ENCODE assay signal across 1 cellular context in genomic region chr19:39381910-39382611, GRCh38.
TF ChIP-seq lines count a peak whose summit lies in the region.

No MANE protein-coding gene starts in this region.

TF ChIP-seq in K562, 482 proteins besides CTCF, POLR2A, EP300 and RAD21 (continued from another document and continues in another):
- TF ChIP-seq ELK1 (CRISPR knock-in tag; IDR thresholded peaks at IDR 0.05): no peak
- peak in 1 of 2 experiments; percentile 84; a peak in 2 of 4 replicates for TF ChIP-seq TBL1XR1 (IDR thresholded peaks at IDR 0.05; ENCODE audit: low read length in 2 of 2)
- no peak for TF ChIP-seq ZNF668 (CRISPR knock-in tag; IDR thresholded peaks at IDR 0.05)
- TF ChIP-seq NELFE (IDR thresholded peaks at IDR 0.05; ENCODE audit: insufficient read depth, insufficient read length): no peak
- TF ChIP-seq U2AF2 (optimal IDR thresholded peaks at IDR 0.05; ENCODE audit: low read depth, low read length): no peak
- TF ChIP-seq ZNF444 (CRISPR knock-in tag; IDR thresholded peaks at IDR 0.05): no peak
- TF ChIP-seq TBP (optimal IDR thresholded peaks at IDR 0.05; ENCODE audit: low read depth, low read length): no peak
- TF ChIP-seq NFRKB (IDR thresholded peaks at IDR 0.05; ENCODE audit: low read depth): no peak
- no peak for TF ChIP-seq YBX1 (IDR thresholded peaks at IDR 0.05)
- peak; percentile 79; the same call in 1 of the 2 replicates for TF ChIP-seq ZBED1 (IDR thresholded peaks at IDR 0.05)
- peak; percentile 94 for TF ChIP-seq CBFA2T2 (conservative IDR thresholded peaks at IDR 0.05)
- no peak for TF ChIP-seq ZNF165 (CRISPR knock-in tag; IDR thresholded peaks at IDR 0.05; ENCODE audit: borderline replicate concordance)
- TF ChIP-seq ZNF3 (CRISPR knock-in tag; IDR thresholded peaks at IDR 0.05): no peak
- no peak for TF ChIP-seq ZFP91 (CRISPR knock-in tag; IDR thresholded peaks at IDR 0.05)
- no peak for TF ChIP-seq CEBPZ (IDR thresholded peaks at IDR 0.05; ENCODE audit: borderline replicate concordance, low read depth, low read length)
- no peak for TF ChIP-seq SMAD2 (IDR thresholded peaks at IDR 0.05; ENCODE audit: low read depth, low read length)
- no peak for TF ChIP-seq SMAD1 (IDR thresholded peaks at IDR 0.05; ENCODE audit: low read depth, low read length, partially characterized antibody)
- TF ChIP-seq ZNF699 (CRISPR knock-in tag; IDR thresholded peaks at IDR 0.05; ENCODE audit: insufficient replicate concordance): no peak
- no peak for TF ChIP-seq TFAM (CRISPR knock-in tag; conservative IDR thresholded peaks at IDR 0.05)
- TF ChIP-seq ELF1 (tag; IDR thresholded peaks at IDR 0.05): no peak
- TF ChIP-seq RAD51 (IDR thresholded peaks at IDR 0.05; ENCODE audit: borderline replicate concordance, low read depth): no peak
- no peak; the same call in 1 of the 2 replicates for TF ChIP-seq CREB3 (tag; conservative IDR thresholded peaks at IDR 0.05; ENCODE audit: low read depth)
- no peak for TF ChIP-seq KLF10 (CRISPR knock-in tag; IDR thresholded peaks at IDR 0.05)
- peak; percentile 96 to 98 for TF ChIP-seq RCOR1 (IDR thresholded peaks at IDR 0.05; ENCODE audit: borderline replicate concordance in 1 of 2, low read depth in 2 of 2, low read length in 2 of 2)
- TF ChIP-seq STAG1 (CRISPR knock-in tag; IDR thresholded peaks at IDR 0.05; ENCODE audit: borderline replicate concordance): no peak
- peak; percentile 80 for TF ChIP-seq PML (IDR thresholded peaks at IDR 0.05; ENCODE audit: low read length)
- no peak for TF ChIP-seq PRMT5 (CRISPR knock-in tag; IDR thresholded peaks at IDR 0.05)
- TF ChIP-seq ZHX1 (conservative IDR thresholded peaks at IDR 0.05; ENCODE audit: low read length): no peak
- TF ChIP-seq CREB3L1 (IDR thresholded peaks at IDR 0.05; ENCODE audit: borderline replicate concordance, low read depth): no peak
- no peak for TF ChIP-seq PRDM10 (IDR thresholded peaks at IDR 0.05; ENCODE audit: partially characterized antibody)
- peak; percentile 97 for TF ChIP-seq CBFB (CRISPR knock-in tag; IDR thresholded peaks at IDR 0.05)
- TF ChIP-seq MCM2 (IDR thresholded peaks at IDR 0.05; ENCODE audit: low read depth): no peak
- TF ChIP-seq THRAP3 (IDR thresholded peaks at IDR 0.05; ENCODE audit: borderline replicate concordance): no peak
- no peak for TF ChIP-seq CHCHD3 (CRISPR knock-in tag; IDR thresholded peaks at IDR 0.05)
- TF ChIP-seq MYNN (IDR thresholded peaks at IDR 0.05): peak; percentile 82; the same call in 1 of the 2 replicates
- TF ChIP-seq MYNN (CRISPR knock-in tag; IDR thresholded peaks at IDR 0.05): no peak
- no peak for TF ChIP-seq KDM4B (IDR thresholded peaks at IDR 0.05; ENCODE audit: borderline replicate concordance in 2 of 2, low read depth in 1 of 2)
- TF ChIP-seq ZNF592 (IDR thresholded peaks at IDR 0.05): no peak
- TF ChIP-seq SMC3 (conservative IDR thresholded peaks at IDR 0.05; ENCODE audit: insufficient read depth, low read depth, low read length): no peak
- TF ChIP-seq BHLHE40 (IDR thresholded peaks at IDR 0.05; ENCODE audit: low read length): peak; percentile 71
- TF ChIP-seq GATAD2A (IDR thresholded peaks at IDR 0.05): no peak
- no peak for TF ChIP-seq FOXK2 (conservative IDR thresholded peaks at IDR 0.05 in 1 of 2, IDR thresholded peaks at IDR 0.05 in 1 of 2; ENCODE audit: low read depth in 2 of 2)
